ENCODE assay signal across 1 cellular context in genomic region chr12:121926874-121927706, GRCh38.
TF ChIP-seq lines count a peak whose summit lies in the region.

No MANE protein-coding gene starts in this region.

TF ChIP-seq in SK-N-SH, 30 proteins besides CTCF, POLR2A, EP300 and RAD21 (continued from another document):
- TF ChIP-seq, protein P1, sequence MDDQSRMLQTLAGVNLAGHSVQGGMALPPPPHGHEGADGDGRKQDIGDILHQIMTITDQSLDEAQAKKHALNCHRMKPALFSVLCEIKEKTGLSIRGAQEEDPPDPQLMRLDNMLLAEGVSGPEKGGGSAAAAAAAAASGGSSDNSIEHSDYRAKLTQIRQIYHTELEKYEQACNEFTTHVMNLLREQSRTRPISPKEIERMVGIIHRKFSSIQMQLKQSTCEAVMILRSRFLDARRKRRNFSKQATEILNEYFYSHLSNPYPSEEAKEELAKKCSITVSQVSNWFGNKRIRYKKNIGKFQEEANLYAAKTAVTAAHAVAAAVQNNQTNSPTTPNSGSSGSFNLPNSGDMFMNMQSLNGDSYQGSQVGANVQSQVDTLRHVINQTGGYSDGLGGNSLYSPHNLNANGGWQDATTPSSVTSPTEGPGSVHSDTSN (IDR thresholded peaks at IDR 0.05): no peak
- TF ChIP-seq FOSL2 (IDR thresholded peaks at IDR 0.05; ENCODE audit: borderline replicate concordance, low read depth) (no peak), ZBTB33 (IDR thresholded peaks at IDR 0.05; ENCODE audit: borderline replicate concordance, low read depth) (no peak), RFX5 (IDR thresholded peaks at IDR 0.05; ENCODE audit: low read length) (no peak)
